In the genomic region with DNA sequence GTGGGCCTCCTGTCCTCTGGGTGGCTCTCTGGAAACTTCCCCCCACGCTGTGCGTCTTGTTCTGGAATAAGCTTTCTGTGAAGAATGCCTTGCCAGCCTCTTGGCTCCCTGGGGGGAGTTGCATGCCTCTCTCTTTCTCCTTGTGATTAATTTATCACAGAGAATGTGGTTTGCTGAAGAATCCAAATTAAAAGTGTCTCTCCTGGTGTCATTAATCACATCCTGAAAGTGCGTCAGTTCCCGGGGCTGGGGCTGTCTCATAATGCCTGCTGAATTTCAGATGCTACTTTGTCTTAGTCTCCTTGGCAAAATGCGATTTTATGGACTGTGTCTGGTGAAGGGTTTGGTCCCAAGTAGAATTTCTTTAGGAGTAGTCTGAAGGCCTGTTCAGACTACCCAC, we compare ENCODE assay signal across 23 cellular contexts.
DNase-seq lines count a peak whose midpoint lies in the region; ATAC-seq and TF ChIP-seq lines count a peak whose summit lies in the region.
"Had no signal": no experiment of that assay in that cellular context is flagged by ENCODE, and none has a peak within 500 bp of the region (broad histone marks: within the 10 kb centered on the region; RNA-seq: fewer than 3 reads in every experiment).

No MANE protein-coding gene starts in this region.

- H3K4me3 ChIP-seq in AG10803 (ENCODE audit: low read length): no peak overlapping the region
- H3K4me3 ChIP-seq in astrocyte of the cerebellum (ENCODE audit: low read depth, low read length): no peak overlapping the region
- H3K4me3 ChIP-seq: HAP-1, Peyer's patch had no signal

- DNase-seq in AG10803 (ENCODE audit: low read depth) (peak; percentile 55), HT1080 (ENCODE audit: low read depth) (peak; percentile 25), astrocyte of the cerebellum (ENCODE audit: low read depth) (peak; percentile 26), left kidney (ENCODE audit: low read depth, low spot score) (peak; percentile 40), Right ventricle myocardium inferior (ENCODE audit: missing footprints) (no peak), NCI-H226 (no peak), DMS79 treated with DMSO at 0.1 percent for 48 hours (lab: John Stamatoyannopoulos, UW) (no peak)
- DNase-seq: BE2C; CD4-positive, CD25-positive, alpha-beta regulatory T cell; COR-L47; EL; Kasumi-1; NCI-H1092 treated with DMSO at 0.1 percent for 48 hours; NCI-H146; NCI-H2029 treated with DMSO at 0.1 percent for 48 hours; NCI-H2171 treated with DMSO at 0.1 percent for 48 hours; NCI-H446 treated with DMSO at 0.1 percent for 48 hours; NCI-H69; Peyer's patch; SHP77; SK-N-SH had no signal

- intact Hi-C loops in Right ventricle myocardium inferior (cut with DNase I): no loop called here

- no peak for ATAC-seq in Right ventricle myocardium inferior
- no peak for ATAC-seq in HG03175 (IDR thresholded peaks at IDR 0.05; ENCODE audit: unreplicated experiment)

- TF ChIP-seq CTCF in AG10803 (conservative IDR thresholded peaks at IDR 0.05; ENCODE audit: low read length) (no peak), astrocyte of the cerebellum (IDR thresholded peaks at IDR 0.05; ENCODE audit: low read depth, low read length, missing control alignments) (no peak)

- in situ Hi-C loops in astrocyte of the cerebellum (cut with HindIII; ENCODE audit: low sequenced_read_pairs): no loop called here

Comparison
In these comparisons a context has a peak if more than half of its experiments do, and no peak if none do; other contexts are left out.
1. DNase-seq: peak in AG10803 (single experiment), HT1080 (single experiment), astrocyte of the cerebellum (single experiment) and left kidney (single experiment); none in Right ventricle myocardium inferior (single experiment), NCI-H226 (single experiment) and DMS79 treated with DMSO at 0.1 percent for 48 hours (single experiment).